ENCODE assay signal across 30 cellular contexts in the genomic region with DNA sequence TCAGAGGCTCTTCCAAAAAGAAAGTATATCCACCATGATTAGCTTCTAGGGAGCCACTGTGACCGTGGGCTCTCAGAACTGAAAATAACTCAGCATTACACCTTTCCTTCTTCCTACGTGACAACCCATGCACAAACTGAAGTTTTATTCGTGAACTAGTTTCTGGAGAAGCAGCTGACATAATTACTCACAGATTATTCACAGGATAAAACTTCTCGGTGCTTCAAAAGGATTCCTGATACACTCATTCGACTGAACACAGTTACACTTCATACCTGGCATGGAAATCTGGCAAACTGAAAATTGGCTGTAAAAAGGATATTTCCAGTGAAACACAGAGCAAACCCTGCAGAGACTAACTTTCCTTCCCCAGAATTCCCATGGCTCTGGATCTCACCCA.
"Had no signal": no experiment of that assay in that cellular context is flagged by ENCODE, and none has a peak within 500 bp of the region (broad histone marks: within the 10 kb centered on the region; RNA-seq: fewer than 3 reads in every experiment).

No MANE protein-coding gene starts in this region.

- H3K9me3 Mint-ChIP-seq: activated CD8-positive, alpha-beta T cell treated with anti-CD3 and anti-CD28 coated beads for 36 hours; activated T-cell treated with anti-CD3 and anti-CD28 coated beads, Interleukin-2, amount 50 U/mL, for 4 hours; activated T-helper 2 cell treated with anti-CD3 and anti-CD28 coated beads, Interferon-gamma antibody, Interleukin-2, Interleukin-4, amounts not matched to agents 10 μg/mL and 5 μg/mL and 100 μg/mL, durations not matched to agents 14 hours and 24 hours and 36 hours; nephron; type B pancreatic cell; WTC11 had no signal

- H3K4me3 Mint-ChIP-seq: activated CD8-positive, alpha-beta T cell treated with anti-CD3 and anti-CD28 coated beads for 36 hours; activated naive CD8-positive, alpha-beta T cell; activated T-cell treated with anti-CD3 and anti-CD28 coated beads, Interleukin-2, amount 50 U/mL, for 4 hours; nephron; stimulated activated naive CD8-positive, alpha-beta T cell treated with anti-CD3 and anti-CD28 coated beads, Interleukin-15, Interleukin-2, amounts not matched to agents 100 ng/mL and 50 ng/mL, for 24 hours; T-helper 17 cell; type B pancreatic cell; WTC11 had no signal

- ATAC-seq: activated CD8-positive, alpha-beta T cell treated with anti-CD3 and anti-CD28 coated beads for 36 hours; activated T-cell treated with anti-CD3 and anti-CD28 coated beads, Interleukin-2, amount 50 U/mL, for 4 hours; esophagus mucosa; heart right ventricle; left lung; sciatic nerve; T-helper 17 cell; WTC11 had no signal

- H3K9me3 ChIP-seq: colonic mucosa, heart right ventricle, left lung, neutrophil, uterus had no signal

- H3K27me3 Mint-ChIP-seq: activated CD8-positive, alpha-beta T cell treated with anti-CD3 and anti-CD28 coated beads for 36 hours; stimulated activated naive CD8-positive, alpha-beta T cell treated with anti-CD3 and anti-CD28 coated beads, Interleukin-15, Interleukin-2, amounts not matched to agents 100 ng/mL and 50 ng/mL, for 24 hours had no signal

- DNase-seq: activated CD4-positive, alpha-beta T cell treated with anti-CD3 and anti-CD28 coated beads for 1 hour; activated CD4-positive, alpha-beta T cell treated with anti-CD3 and anti-CD28 coated beads, Interleukin-2, amount 50 U/mL, for 1 hour; activated CD8-positive, alpha-beta T cell treated with anti-CD3 and anti-CD28 coated beads for 36 hours; activated naive CD4-positive, alpha-beta T cell; activated T-cell treated with anti-CD3 and anti-CD28 coated beads, Interleukin-2, amount 50 U/mL, for 4 hours; anterior cingulate cortex; cerebellar nuclear complex; colonic mucosa; effector CD8-positive, alpha-beta T cell; foreskin melanocyte; heart right ventricle; kidney glomerular epithelial cell; left lung; retina; stimulated activated CD4-positive, alpha-beta T cell treated with anti-CD3 and anti-CD28 coated beads, Interleukin-12 subunit alpha, Interleukin-12 subunit beta, amount 100 ng/mL, for 4 hours; stimulated activated CD4-positive, alpha-beta T cell treated with anti-CD3 and anti-CD28 coated beads, Interleukin-4, amount 100 ng/mL, for 1 hour; T-helper 17 cell; T1000; uterus had no signal

- H3K4me1 Mint-ChIP-seq: nephron, WTC11 had no signal

- H3K36me3 ChIP-seq: cardiac muscle cell, colonic mucosa, heart right ventricle, left lung, neutrophil, uterus had no signal

- H3K27ac ChIP-seq: cardiac muscle cell, colonic mucosa, heart right ventricle, left lung, neutrophil, skin epidermis, uterus had no signal

- H3K4me3 ChIP-seq: cardiac muscle cell, colonic mucosa, heart right ventricle, left lung, skin epidermis, uterus had no signal

- H3K4me1 ChIP-seq: colonic mucosa, heart right ventricle, left lung, uterus had no signal

- H3K27me3 ChIP-seq: cardiac muscle cell, colonic mucosa, left lung, neutrophil, uterus had no signal

- H3K27ac Mint-ChIP-seq: activated CD8-positive, alpha-beta T cell treated with anti-CD3 and anti-CD28 coated beads for 36 hours; activated naive CD8-positive, alpha-beta T cell; activated T-helper 2 cell treated with anti-CD3 and anti-CD28 coated beads, Interferon-gamma antibody, Interleukin-2, Interleukin-4, amounts not matched to agents 10 μg/mL and 5 μg/mL and 100 μg/mL, durations not matched to agents 14 hours and 24 hours and 36 hours; nephron; stimulated activated naive CD8-positive, alpha-beta T cell treated with anti-CD3 and anti-CD28 coated beads, Interleukin-15, Interleukin-2, amounts not matched to agents 100 ng/mL and 50 ng/mL, for 24 hours; T-helper 17 cell; type B pancreatic cell; WTC11 had no signal

- H3K36me3 Mint-ChIP-seq: activated naive CD8-positive, alpha-beta T cell; type B pancreatic cell; WTC11 had no signal
